11 cellular contexts compared by ENCODE assay signal in genomic region chr17:71023631-71024030, GRCh38.
A peak's percentile ranks its signal among the peaks of the same experiment; 100 is the strongest.
DNase-seq lines count a peak whose midpoint lies in the region; ATAC-seq and TF ChIP-seq lines count a peak whose summit lies in the region.
"Had no signal": no experiment of that assay in that cellular context is flagged by ENCODE, and none has a peak within 500 bp of the region (broad histone marks: within the 10 kb centered on the region; RNA-seq: fewer than 3 reads in every experiment).

No MANE protein-coding gene starts in this region.

- H3K4me3 ChIP-seq in epithelial cell of proximal tubule (ENCODE audit: low read depth, low read length): no peak overlapping the region
- H3K4me3 ChIP-seq: Peyer's patch had no signal

- ATAC-seq in HG03095 (IDR thresholded peaks at IDR 0.05; ENCODE audit: unreplicated experiment): no peak
- no peak for ATAC-seq in HG03039 (IDR thresholded peaks at IDR 0.05; ENCODE audit: unreplicated experiment)

- TF ChIP-seq CTCF in epithelial cell of proximal tubule (conservative IDR thresholded peaks at IDR 0.05; ENCODE audit: low read depth, low read length): no peak

- DNase-seq in SHP77 (lab: John Stamatoyannopoulos, UW): peak; percentile 2 to 12
- no peak for DNase-seq in SHP77 treated with DMSO at 0.1 percent for 48 hours (lab: John Stamatoyannopoulos, UW)
- DNase-seq in NCI-H510A (lab: John Stamatoyannopoulos, UW): peak; percentile 58
- DNase-seq in epithelial cell of proximal tubule (ENCODE audit: low read depth): peak; percentile 6
- DNase-seq in RKO (ENCODE audit: low spot score): no peak
- no peak for DNase-seq in C1 segment of cervical spinal cord (lab: John Stamatoyannopoulos, UW)
- DNase-seq: erythroblast, naive B cell, Peyer's patch had no signal

Comparison
In these comparisons a context has a peak if more than half of its experiments do, and no peak if none do; other contexts are left out.
1. DNase-seq: peak in SHP77 (2 of 2), NCI-H510A (single experiment) and epithelial cell of proximal tubule (single experiment); none in SHP77 treated with DMSO at 0.1 percent for 48 hours (single experiment), RKO (single experiment) and C1 segment of cervical spinal cord (0 of 14).